ENCODE assay signal across 1 cellular context in genomic region chr7:65268782-65269149, GRCh38.
TF ChIP-seq lines count a peak whose summit lies in the region.

No MANE protein-coding gene starts in this region.

TF ChIP-seq in WTC11, 78 proteins besides CTCF, POLR2A, EP300 and RAD21 (continued from another document):
- TF ChIP-seq, protein P1, sequence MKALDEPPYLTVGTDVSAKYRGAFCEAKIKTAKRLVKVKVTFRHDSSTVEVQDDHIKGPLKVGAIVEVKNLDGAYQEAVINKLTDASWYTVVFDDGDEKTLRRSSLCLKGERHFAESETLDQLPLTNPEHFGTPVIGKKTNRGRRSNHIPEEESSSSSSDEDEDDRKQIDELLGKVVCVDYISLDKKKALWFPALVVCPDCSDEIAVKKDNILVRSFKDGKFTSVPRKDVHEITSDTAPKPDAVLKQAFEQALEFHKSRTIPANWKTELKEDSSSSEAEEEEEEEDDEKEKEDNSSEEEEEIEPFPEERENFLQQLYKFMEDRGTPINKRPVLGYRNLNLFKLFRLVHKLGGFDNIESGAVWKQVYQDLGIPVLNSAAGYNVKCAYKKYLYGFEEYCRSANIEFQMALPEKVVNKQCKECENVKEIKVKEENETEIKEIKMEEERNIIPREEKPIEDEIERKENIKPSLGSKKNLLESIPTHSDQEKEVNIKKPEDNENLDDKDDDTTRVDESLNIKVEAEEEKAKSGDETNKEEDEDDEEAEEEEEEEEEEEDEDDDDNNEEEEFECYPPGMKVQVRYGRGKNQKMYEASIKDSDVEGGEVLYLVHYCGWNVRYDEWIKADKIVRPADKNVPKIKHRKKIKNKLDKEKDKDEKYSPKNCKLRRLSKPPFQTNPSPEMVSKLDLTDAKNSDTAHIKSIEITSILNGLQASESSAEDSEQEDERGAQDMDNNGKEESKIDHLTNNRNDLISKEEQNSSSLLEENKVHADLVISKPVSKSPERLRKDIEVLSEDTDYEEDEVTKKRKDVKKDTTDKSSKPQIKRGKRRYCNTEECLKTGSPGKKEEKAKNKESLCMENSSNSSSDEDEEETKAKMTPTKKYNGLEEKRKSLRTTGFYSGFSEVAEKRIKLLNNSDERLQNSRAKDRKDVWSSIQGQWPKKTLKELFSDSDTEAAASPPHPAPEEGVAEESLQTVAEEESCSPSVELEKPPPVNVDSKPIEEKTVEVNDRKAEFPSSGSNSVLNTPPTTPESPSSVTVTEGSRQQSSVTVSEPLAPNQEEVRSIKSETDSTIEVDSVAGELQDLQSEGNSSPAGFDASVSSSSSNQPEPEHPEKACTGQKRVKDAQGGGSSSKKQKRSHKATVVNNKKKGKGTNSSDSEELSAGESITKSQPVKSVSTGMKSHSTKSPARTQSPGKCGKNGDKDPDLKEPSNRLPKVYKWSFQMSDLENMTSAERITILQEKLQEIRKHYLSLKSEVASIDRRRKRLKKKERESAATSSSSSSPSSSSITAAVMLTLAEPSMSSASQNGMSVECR (CRISPR knock-in tag; IDR thresholded peaks at IDR 0.05; ENCODE audit: borderline replicate concordance) = no peak
- TF ChIP-seq ZNF232 (CRISPR knock-in tag; IDR thresholded peaks at IDR 0.05) (no peak), TEAD4 (CRISPR knock-in tag; IDR thresholded peaks at IDR 0.05) (no peak), SP1 (CRISPR knock-in tag; conservative IDR thresholded peaks at IDR 0.05) (no peak), ZNF138 (CRISPR knock-in tag; conservative IDR thresholded peaks at IDR 0.05) (no peak), CREM (CRISPR knock-in tag; IDR thresholded peaks at IDR 0.05) (no peak), NFYB (CRISPR knock-in tag; conservative IDR thresholded peaks at IDR 0.05; ENCODE audit: low read depth) (no peak)
